21 cellular contexts compared by ENCODE assay signal in genomic region chr5:117246386-117246785, GRCh38.
DNase-seq lines count a peak whose midpoint lies in the region; TF ChIP-seq lines count a peak whose summit lies in the region.
"Had no signal": no experiment of that assay in that cellular context is flagged by ENCODE, and none has a peak within 500 bp of the region (broad histone marks: within the 10 kb centered on the region; RNA-seq: fewer than 3 reads in every experiment).

No MANE protein-coding gene starts in this region.

- no peak overlapping the region for H3K56ac ChIP-seq in mesendoderm (ENCODE audit: low read length)

- H3K4me1 Mint-ChIP-seq in type B pancreatic cell (ENCODE audit: unreplicated experiment) = peaks cover 37% of the 10 kb centered on the region

- H2BK15ac ChIP-seq in mesendoderm (replicated peaks; ENCODE audit: low read depth) = no peak overlapping the region

- H3K27me3 ChIP-seq in HAP-1 (ENCODE audit: low read depth) (no peaks in the 10 kb centered on the region), mesendoderm (ENCODE audit: insufficient read depth, low read length, poor library complexity) (no peaks in the 10 kb centered on the region)
- H3K27me3 ChIP-seq: BE2C, SJCRH30 had no signal

- no peak overlapping the region for H3K4me3 ChIP-seq in HAP-1
- no peak overlapping the region for H3K4me3 ChIP-seq in mesendoderm (ENCODE audit: low read length)
- H3K4me3 ChIP-seq: K562, SJCRH30 had no signal

- H3K36me3 ChIP-seq in HAP-1 (replicated peaks) (no peaks in the 10 kb centered on the region), mesendoderm (ENCODE audit: control insufficient read depth, insufficient read depth, low read length) (no peaks in the 10 kb centered on the region)
- H3K36me3 ChIP-seq: BE2C, SJCRH30 had no signal

- H3K9ac ChIP-seq in mesendoderm (ENCODE audit: low read length) = no peak overlapping the region

- TF ChIP-seq CTCF in type B pancreatic cell (conservative IDR thresholded peaks at IDR 0.05) = no peak

- H3K9me3 Mint-ChIP-seq in type B pancreatic cell = no peaks in the 10 kb centered on the region

- H3K18ac ChIP-seq in mesendoderm (ENCODE audit: low read length) = no peak overlapping the region

- no peaks in the 10 kb centered on the region for H3K27me3 Mint-ChIP-seq in type B pancreatic cell

- in situ Hi-C loops in HAP-1 (cut with MboI; ENCODE audit: low sequenced_read_pairs) = no loop called here

- no peak overlapping the region for H2BK120ac ChIP-seq in mesendoderm (ENCODE audit: low read depth, low read length)

- no peaks in the 10 kb centered on the region for H3K79me2 ChIP-seq in mesendoderm (ENCODE audit: control insufficient read depth, insufficient read depth, low read length)

- no peak overlapping the region for H2BK5ac ChIP-seq in mesendoderm (ENCODE audit: low read length)

- H4K8ac ChIP-seq in mesendoderm (ENCODE audit: low read depth, low read length) = no peak overlapping the region

- H3K9me3 ChIP-seq in HAP-1 = no peaks in the 10 kb centered on the region
- H3K9me3 ChIP-seq: BE2C, SJCRH30 had no signal

- H3K4me1 ChIP-seq in HAP-1 (peaks cover 31% of the 10 kb centered on the region), mesendoderm (ENCODE audit: control insufficient read depth, low read depth, low read length) (no peaks in the 10 kb centered on the region)
- H3K4me1 ChIP-seq: BE2C, SJCRH30 had no signal

- H3K27ac ChIP-seq in angular gyrus (ENCODE audit: low read depth, low read length) (peak overlapping the region; percentile 30), mesendoderm (ENCODE audit: low read depth, low read length) (no peak overlapping the region)
- H3K27ac ChIP-seq: SJCRH30 had no signal

- no peaks in the 10 kb centered on the region for H3K79me1 ChIP-seq in mesendoderm (ENCODE audit: low read length)

- peak overlapping the region; percentile 8 for H3K27ac Mint-ChIP-seq in type B pancreatic cell

- H3K4me2 ChIP-seq in mesendoderm (ENCODE audit: low read length) = no peak overlapping the region

- DNase-seq in HAP-1 (ENCODE audit: low spot score in 2 of 2) = peak; percentile 66 to 95
- DNase-seq in mesendoderm = peak; percentile 4
- no peak for DNase-seq in type B pancreatic cell (ENCODE audit: extremely low spot score, unreplicated experiment)
- DNase-seq in kidney tubule cell (ENCODE audit: low spot score) = no peak
- no peak for DNase-seq in hippocampal formation (lab: John Stamatoyannopoulos, UW)
- no peak for DNase-seq in 8988T
- DNase-seq: BE2C, DMS153, DND-41, H7, Kasumi-1, MV-4-11, NCI-H1105, NCI-H2029, NCI-H2171, NCI-H345, NCI-H510A treated with DMSO at 0.1 percent for 48 hours, NCI-H748 treated with DMSO at 0.1 percent for 48 hours, SJCRH30 had no signal

- no peaks in the 10 kb centered on the region for H3K36me3 Mint-ChIP-seq in type B pancreatic cell

- no peak overlapping the region for H3K23ac ChIP-seq in mesendoderm (ENCODE audit: low read length)

- no peak overlapping the region for H2AK5ac ChIP-seq in mesendoderm (ENCODE audit: low read length)

- H3K4ac ChIP-seq in mesendoderm (ENCODE audit: low read depth, low read length) = no peak overlapping the region

- H4K5ac ChIP-seq in mesendoderm (ENCODE audit: low read length) = no peak overlapping the region

- H3K4me3 Mint-ChIP-seq in type B pancreatic cell = no peak overlapping the region

Comparison
In these comparisons a context has a peak if more than half of its experiments do, and no peak if none do; other contexts are left out.
1. DNase-seq: peak in HAP-1 (2 of 2) and mesendoderm (single experiment); none in type B pancreatic cell (single experiment), kidney tubule cell (single experiment), hippocampal formation (0 of 2) and 8988T (single experiment).